ENCODE assay signal across 1 cellular context in genomic region chr3:63076357-63076756, GRCh38.
A peak's percentile ranks its signal among the peaks of the same experiment; 100 is the strongest.
TF ChIP-seq lines count a peak whose summit lies in the region.

No MANE protein-coding gene starts in this region.

TF ChIP-seq in HepG2, 621 proteins besides CTCF, POLR2A, EP300 and RAD21 (continued from another document and continues in another):
- no peak for TF ChIP-seq TFE3 (CRISPR knock-in tag; IDR thresholded peaks at IDR 0.05)
- TF ChIP-seq NR2F2 (IDR thresholded peaks at IDR 0.05; ENCODE audit: borderline replicate concordance, low read depth), result peak; percentile 40; the same call in 1 of the 2 replicates
- no peak for TF ChIP-seq TFDP2 (CRISPR knock-in tag; IDR thresholded peaks at IDR 0.05)
- TF ChIP-seq ZSCAN9 (CRISPR knock-in tag; IDR thresholded peaks at IDR 0.05; ENCODE audit: borderline replicate concordance), result no peak
- no peak for TF ChIP-seq TEAD3 (CRISPR knock-in tag; optimal IDR thresholded peaks at IDR 0.05; ENCODE audit: borderline replicate concordance)
- TF ChIP-seq ATM (IDR thresholded peaks at IDR 0.05; ENCODE audit: borderline replicate concordance), result no peak
- no peak for TF ChIP-seq KLF12 (CRISPR knock-in tag; IDR thresholded peaks at IDR 0.05; ENCODE audit: borderline replicate concordance)
- TF ChIP-seq E2F2 (CRISPR knock-in tag; IDR thresholded peaks at IDR 0.05; ENCODE audit: borderline replicate concordance), result no peak
- no peak for TF ChIP-seq ZNF558 (CRISPR knock-in tag; IDR thresholded peaks at IDR 0.05; ENCODE audit: borderline replicate concordance)
- no peak for TF ChIP-seq HNF1B (CRISPR knock-in tag; IDR thresholded peaks at IDR 0.05)
- no peak for TF ChIP-seq ZNF136 (CRISPR knock-in tag; IDR thresholded peaks at IDR 0.05; ENCODE audit: low read depth)
- TF ChIP-seq CREB1 (IDR thresholded peaks at IDR 0.05), result no peak
- TF ChIP-seq CREB1 (CRISPR knock-in tag; IDR thresholded peaks at IDR 0.05), result no peak
- 0 out of 2 replicates have a peak, but pooled peaks have one; percentile 34 for TF ChIP-seq HDAC2 (CRISPR knock-in tag; IDR thresholded peaks at IDR 0.05)
- TF ChIP-seq XBP1 (CRISPR knock-in tag; IDR thresholded peaks at IDR 0.05), result no peak
- TF ChIP-seq ZIK1 (CRISPR knock-in tag; IDR thresholded peaks at IDR 0.05; ENCODE audit: borderline replicate concordance, low read depth), result no peak
- TF ChIP-seq ZNF362 (CRISPR knock-in tag; IDR thresholded peaks at IDR 0.05; ENCODE audit: borderline replicate concordance), result no peak
- no peak for TF ChIP-seq PAX8 (CRISPR knock-in tag; IDR thresholded peaks at IDR 0.05; ENCODE audit: borderline replicate concordance)
- no peak for TF ChIP-seq TBP (CRISPR knock-in tag; IDR thresholded peaks at IDR 0.05)
- no peak for TF ChIP-seq EHMT2 (IDR thresholded peaks at IDR 0.05; ENCODE audit: borderline replicate concordance, low read depth, low read length)
- TF ChIP-seq ZNF407 (CRISPR knock-in tag; IDR thresholded peaks at IDR 0.05; ENCODE audit: not compliant biosample characterization), result no peak
- 0 out of 2 replicates have a peak, but pooled peaks have one; percentile 14 for TF ChIP-seq MIXL1 (CRISPR knock-in tag; IDR thresholded peaks at IDR 0.05)
- no peak for TF ChIP-seq GMEB1 (CRISPR knock-in tag; IDR thresholded peaks at IDR 0.05; ENCODE audit: borderline replicate concordance)
- no peak for TF ChIP-seq ZSCAN30 (CRISPR knock-in tag; IDR thresholded peaks at IDR 0.05)
- TF ChIP-seq SMC3 (IDR thresholded peaks at IDR 0.05; ENCODE audit: low read length), result no peak
- TF ChIP-seq NCOA5 (CRISPR knock-in tag; IDR thresholded peaks at IDR 0.05), result no peak
- TF ChIP-seq ZNF605 (CRISPR knock-in tag; IDR thresholded peaks at IDR 0.05), result no peak
- TF ChIP-seq MYPOP (CRISPR knock-in tag; IDR thresholded peaks at IDR 0.05), result no peak
- no peak for TF ChIP-seq DNMT1 (CRISPR knock-in tag; IDR thresholded peaks at IDR 0.05)
- TF ChIP-seq JUNB (CRISPR knock-in tag; IDR thresholded peaks at IDR 0.05; ENCODE audit: borderline replicate concordance), result no peak
- TF ChIP-seq MLXIP (CRISPR knock-in tag; IDR thresholded peaks at IDR 0.05; ENCODE audit: borderline replicate concordance), result no peak
- TF ChIP-seq ZNF770 (CRISPR knock-in tag; IDR thresholded peaks at IDR 0.05), result no peak
- TF ChIP-seq ZNF749 (CRISPR knock-in tag; IDR thresholded peaks at IDR 0.05; ENCODE audit: borderline replicate concordance), result no peak
- 0 out of 2 replicates have a peak, but pooled peaks have one; percentile 14 for TF ChIP-seq FOSL2 (CRISPR knock-in tag; IDR thresholded peaks at IDR 0.05)
- TF ChIP-seq MXI1 (IDR thresholded peaks at IDR 0.05; ENCODE audit: borderline replicate concordance, low read depth, low read length), result no peak
